ENCODE assay signal across 18 cellular contexts in genomic region chr16:87459833-87460232, GRCh38. TPM values are rescaled to one million over a fixed set of nuclear protein-coding genes. Genes with fewer than 3 reads are reported as not detected.
DNase-seq lines count a peak whose midpoint lies in the region; ATAC-seq and TF ChIP-seq lines count a peak whose summit lies in the region.
"Had no signal": no experiment of that assay in that cellular context is flagged by ENCODE, and none has a peak within 500 bp of the region (broad histone marks: within the 10 kb centered on the region; RNA-seq: fewer than 3 reads in every experiment).

No MANE protein-coding gene starts in this region.

- WGBS in heart right ventricle, 2 donors, result 76 to 81% methylated on average over 9 of the region's 9 CpGs

- no peak for TF ChIP-seq CTCF in cardiac muscle cell (IDR thresholded peaks at IDR 0.05; ENCODE audit: low read depth, low read length)
- no peak for TF ChIP-seq CTCF in heart right ventricle (IDR thresholded peaks at IDR 0.05)
- TF ChIP-seq CTCF in nephron (IDR thresholded peaks at IDR 0.05; ENCODE audit: unreplicated experiment in 3 of 3), result no peak
- no peak for TF ChIP-seq CTCF in upper lobe of right lung (IDR thresholded peaks at IDR 0.05)

- H3K27me3 ChIP-seq in cardiac muscle cell (no peaks in the 10 kb centered on the region), heart right ventricle (no peaks in the 10 kb centered on the region), upper lobe of right lung (no peaks in the 10 kb centered on the region)
- H3K27me3 ChIP-seq: BLaER1 had no signal

- H3K27ac ChIP-seq in cardiac muscle cell, result peak overlapping the region; percentile 11
- peak overlapping the region in 1 of 10 donors; percentile 91 for H3K27ac ChIP-seq in heart right ventricle
- no peak overlapping the region for H3K27ac ChIP-seq in upper lobe of right lung
- H3K27ac ChIP-seq: BLaER1, GM23248, HL-60 had no signal

- H3K4me3 ChIP-seq in cardiac muscle cell (no peak overlapping the region), heart right ventricle (no peak overlapping the region), upper lobe of right lung (no peak overlapping the region)
- H3K4me3 ChIP-seq: BLaER1, GM23248, HAP-1 had no signal

- peaks cover 12% of the 10 kb centered on the region for H3K4me1 ChIP-seq in cardiac muscle cell (ENCODE audit: low read depth)
- peaks cover 21 to 65% (median 48%) of the 10 kb centered on the region in 9 donors for H3K4me1 ChIP-seq in heart right ventricle
- H3K4me1 ChIP-seq in upper lobe of right lung, result peaks cover 42% of the 10 kb centered on the region
- H3K4me1 ChIP-seq: HAP-1 had no signal

- H3K9me3 ChIP-seq in cardiac muscle cell (ENCODE audit: low read depth), result no peaks in the 10 kb centered on the region
- no peaks in the 10 kb centered on the region for H3K9me3 ChIP-seq in heart right ventricle
- no peaks in the 10 kb centered on the region for H3K9me3 ChIP-seq in upper lobe of right lung
- H3K9me3 ChIP-seq: BLaER1, HAP-1 had no signal

- intact Hi-C loops in heart right ventricle (cut with DNase I), result loop anchor here in 1 of 10 donors (5.0 to 10.0 kb wide), 2 partner anchors 32 to 55 kb away; partner anchors contain the start of gene ZCCHC14
- intact Hi-C loops in upper lobe of right lung (cut with DNase I), result no loop called here

- H3K9me3 Mint-ChIP-seq in nephron, result no peaks in the 10 kb centered on the region
- H3K9me3 Mint-ChIP-seq: CD14-positive monocyte; CD4-positive, alpha-beta memory T cell had no signal

- H3K27me3 Mint-ChIP-seq in nephron (ENCODE audit: low read depth), result no peaks in the 10 kb centered on the region
- H3K27me3 Mint-ChIP-seq: CD4-positive, alpha-beta memory T cell had no signal

- peaks cover 25% of the 10 kb centered on the region for H3K36me3 Mint-ChIP-seq in nephron (ENCODE audit: low read depth)

- H3K36me3 ChIP-seq in cardiac muscle cell (peaks cover 4% of the 10 kb centered on the region), heart right ventricle (peaks cover 0 to 54% (median 4%) of the 10 kb centered on the region in 9 donors), upper lobe of right lung (peaks cover 43% of the 10 kb centered on the region)

- no peak for ATAC-seq in heart right ventricle
- ATAC-seq in upper lobe of right lung, result no peak
- ATAC-seq in HG03025 (IDR thresholded peaks at IDR 0.05; ENCODE audit: low FRiP score, unreplicated experiment), result no peak
- no peak for ATAC-seq in HG03378 (IDR thresholded peaks at IDR 0.05; ENCODE audit: unreplicated experiment)

- peak overlapping the region in 2 of 3 experiments; percentile 49 to 55 for H3K4me3 Mint-ChIP-seq in nephron
- H3K4me3 Mint-ChIP-seq: CD14-positive monocyte; CD4-positive, alpha-beta memory T cell had no signal

- peaks cover 45% of the 10 kb centered on the region for H3K4me1 Mint-ChIP-seq in nephron

- DNase-seq in cardiac muscle cell (ENCODE audit: low read depth in 1 of 2, low spot score in 1 of 2), result no peak
- no peak for DNase-seq in heart right ventricle
- peak; percentile 15 for DNase-seq in kidney tubule cell (ENCODE audit: low spot score)
- DNase-seq in upper lobe of right lung, result peak; percentile 44
- DNase-seq in NCI-H82 (lab: John Stamatoyannopoulos, UW), result no peak
- DNase-seq: 8988T; CD4-positive, alpha-beta memory T cell; DMS153; DMS79; GF-D8; GM23248 had no signal

- H3K27ac Mint-ChIP-seq in nephron, result peak overlapping the region; percentile 65 to 96 (median 92)
- H3K27ac Mint-ChIP-seq: CD14-positive monocyte had no signal

RNA-seq across cellular contexts. Expression of gene ZCCHC14, which starts 33.0 kb away (rescaled TPM):
- total RNA-seq in cardiac muscle cell (10.7 and 23.2 TPM in 2 replicates), heart right ventricle (10 to 100 TPM; 10.6 to 19.3 (median 16.1) TPM), upper lobe of right lung (27.2 TPM)
- polyA plus RNA-seq in cardiac muscle cell (7.9 and 8.2 TPM in 2 replicates), heart right ventricle (1 to 10 TPM; 4.5 to 8.9 TPM)

Comparison
In these comparisons a context has a peak if more than half of its experiments do, and no peak if none do; other contexts are left out.
1. DNase-seq: peak in kidney tubule cell (single experiment) and upper lobe of right lung (single experiment); none in cardiac muscle cell (0 of 2), heart right ventricle (0 of 2) and NCI-H82 (single experiment).